In genomic region chrX:23993012-23993633, GRCh38 we compare ENCODE assay signal across 26 cellular contexts. TPM values are rescaled to one million over a fixed set of nuclear protein-coding genes. Genes with fewer than 3 reads are reported as not detected.
DNase-seq lines count a peak whose midpoint lies in the region; ATAC-seq, FAIRE-seq and TF ChIP-seq lines count a peak whose summit lies in the region.
"Had no signal": no experiment of that assay in that cellular context is flagged by ENCODE, and none has a peak within 500 bp of the region (broad histone marks: within the 10 kb centered on the region; RNA-seq: fewer than 3 reads in every experiment).

No MANE protein-coding gene starts in this region.

- no peak overlapping the region for H2BK15ac ChIP-seq in IMR-90 (ENCODE audit: low read depth, low read length)

- no peak for TF ChIP-seq POLR2A in IMR-90 (IDR thresholded peaks at IDR 0.05; ENCODE audit: low read depth, low read length)

- H3K4me2 ChIP-seq in IMR-90 (ENCODE audit: low read depth, low read length): no peak overlapping the region
- H3K4me2 ChIP-seq: PC-9 had no signal

- no peaks in the 10 kb centered on the region for H3K9me3 Mint-ChIP-seq in activated CD8-positive, alpha-beta T cell treated with anti-CD3 and anti-CD28 coated beads for 36 hours
- no peaks in the 10 kb centered on the region for H3K9me3 Mint-ChIP-seq in activated CD8-positive, alpha-beta T cell treated with anti-CD3 and anti-CD28 coated beads, Interleukin-2, amount 10 ng/mL, durations not matched to agents 7 days and 5 days (ENCODE audit: insufficient read depth)
- H3K9me3 Mint-ChIP-seq in mesothelial cell of epicardium: no peaks in the 10 kb centered on the region
- H3K9me3 Mint-ChIP-seq: activated naive CD8-positive, alpha-beta T cell treated with anti-CD3 and anti-CD28 coated beads, Interleukin-2, amount 10 ng/mL, durations not matched to agents 7 days and 5 days; nephron progenitor cell had no signal

- peaks cover 0 to 3% of the 10 kb centered on the region in 2 experiments; a peak in 1 of 4 replicates for H3K79me1 ChIP-seq in IMR-90 (ENCODE audit: low read depth in 1 of 2, low read length in 2 of 2)

- no CpG with 5 or more reads among the region's 3 CpGs for WGBS in IMR-90 (ENCODE audit: extremely low coverage in 2 of 2, insufficient read length in 1 of 2), 2 experiments

- H4K91ac ChIP-seq in IMR-90 (ENCODE audit: insufficient read depth, low read depth, low read length): no peak overlapping the region

- H3K4me3 ChIP-seq in IMR-90 (ENCODE audit: insufficient read depth, low read depth, low read length): no peak overlapping the region
- H3K4me3 ChIP-seq in bronchial epithelial cell (ENCODE audit: low read depth, low read length): no peak overlapping the region
- H3K4me3 ChIP-seq: breast epithelium, PC-9, sigmoid colon, thoracic aorta, vagina had no signal

- no peak overlapping the region for H3K4me3 Mint-ChIP-seq in activated CD8-positive, alpha-beta T cell treated with anti-CD3 and anti-CD28 coated beads for 36 hours
- no peak overlapping the region for H3K4me3 Mint-ChIP-seq in activated CD8-positive, alpha-beta T cell treated with anti-CD3 and anti-CD28 coated beads, Interleukin-2, amount 10 ng/mL, durations not matched to agents 7 days and 5 days
- no peak overlapping the region for H3K4me3 Mint-ChIP-seq in mesothelial cell of epicardium
- H3K4me3 Mint-ChIP-seq: activated naive CD8-positive, alpha-beta T cell treated with anti-CD3 and anti-CD28 coated beads, Interleukin-2, amount 10 ng/mL, durations not matched to agents 7 days and 5 days; nephron progenitor cell had no signal

- in situ Hi-C loops in IMR-90 (cut with MboI; ENCODE audit: low sequenced_read_pairs): no loop called here

- H3K36me3 ChIP-seq in IMR-90 (ENCODE audit: control insufficient read depth, insufficient read depth, low read length) (peaks cover 7% of the 10 kb centered on the region), bronchial epithelial cell (ENCODE audit: control insufficient read depth, insufficient read depth, low read length) (no peaks in the 10 kb centered on the region)
- H3K36me3 ChIP-seq: breast epithelium, thoracic aorta had no signal

- H3K9me1 ChIP-seq in IMR-90 (ENCODE audit: insufficient read depth, low read length): no peaks in the 10 kb centered on the region

- no peak overlapping the region for H2AFZ ChIP-seq in IMR-90 (replicated peaks; ENCODE audit: low read length, poor library complexity)
- H2AFZ ChIP-seq: PC-9 had no signal

- CTCF ChIA-PET in activated CD8-positive, alpha-beta T cell treated with anti-CD3 and anti-CD28 coated beads for 36 hours (lab: Charles Lee): interaction anchor here (0.8 to 1.5 kb wide), 5 partner anchors 13 to 211 kb away, joined by 3 to 4 read pairs (median 3); partner anchors contain the start of gene SAT1
- CTCF ChIA-PET in activated CD8-positive, alpha-beta T cell treated with anti-CD3 and anti-CD28 coated beads, Interleukin-2, amount 10 ng/mL, durations not matched to agents 7 days and 5 days (lab: Charles Lee): interaction anchor here (1.0 kb wide), 1 partner anchor 40 kb away, joined by 3 read pairs; no protein-coding TSS in a partner anchor
- CTCF ChIA-PET in IMR-90 (lab: Yijun Ruan, JAX) (no interaction called here), HEK293T (lab: Yijun Ruan, JAX) (interaction anchor here (0.5 kb wide), 1 partner anchor 41 kb away, joined by 3 read pairs; no protein-coding TSS in a partner anchor)

- no peak overlapping the region for H3K4ac ChIP-seq in IMR-90 (ENCODE audit: low read depth, low read length)

- peak overlapping the region; percentile 78 for H3K27ac Mint-ChIP-seq in activated CD8-positive, alpha-beta T cell treated with anti-CD3 and anti-CD28 coated beads for 36 hours
- no peak overlapping the region for H3K27ac Mint-ChIP-seq in activated CD8-positive, alpha-beta T cell treated with anti-CD3 and anti-CD28 coated beads, Interleukin-2, amount 10 ng/mL, durations not matched to agents 7 days and 5 days
- H3K27ac Mint-ChIP-seq in mesothelial cell of epicardium: peak overlapping the region; percentile 72
- H3K27ac Mint-ChIP-seq: activated naive CD8-positive, alpha-beta T cell treated with anti-CD3 and anti-CD28 coated beads, Interleukin-2, amount 10 ng/mL, durations not matched to agents 7 days and 5 days had no signal

- FAIRE-seq in bronchial epithelial cell (lab: Jason Lieb, UNC) (no peak), frontal cortex (lab: Jason Lieb, UNC) (no peak)
- FAIRE-seq: islet of Langerhans had no signal

- peak; percentile 61 for ATAC-seq in activated CD8-positive, alpha-beta T cell treated with anti-CD3 and anti-CD28 coated beads for 36 hours
- ATAC-seq in activated CD8-positive, alpha-beta T cell treated with anti-CD3 and anti-CD28 coated beads, Interleukin-2, amount 10 ng/mL, durations not matched to agents 7 days and 5 days: no peak
- ATAC-seq in IMR-90 (ENCODE audit: low read depth): no peak

- H4K5ac ChIP-seq in IMR-90 (ENCODE audit: low read depth, low read length): no peak overlapping the region

- no peak for TF ChIP-seq CTCF in activated CD8-positive, alpha-beta T cell treated with anti-CD3 and anti-CD28 coated beads for 36 hours (IDR thresholded peaks at IDR 0.05)
- TF ChIP-seq CTCF in IMR-90 (conservative IDR thresholded peaks at IDR 0.05; ENCODE audit: low read depth, low read length) (no peak), bronchial epithelial cell (IDR thresholded peaks at IDR 0.05; ENCODE audit: insufficient read depth, low read length, severe bottlenecking) (no peak), mesothelial cell of epicardium (IDR thresholded peaks at IDR 0.05; ENCODE audit: unreplicated experiment) (no peak)

- no peak overlapping the region for H2AK9ac ChIP-seq in IMR-90 (replicated peaks; ENCODE audit: low read depth, low read length, poor library complexity)

- H3K27me3 ChIP-seq in IMR-90 (ENCODE audit: control insufficient read depth, insufficient read depth, low read length) (no peaks in the 10 kb centered on the region; the same call in 1 of the 2 replicates), bronchial epithelial cell (ENCODE audit: control insufficient read depth, insufficient read depth, low read length) (no peaks in the 10 kb centered on the region)
- H3K27me3 ChIP-seq: sigmoid colon, vagina had no signal

- no peak overlapping the region for H3K23ac ChIP-seq in IMR-90 (ENCODE audit: low read depth, low read length)

- H4K20me1 ChIP-seq in IMR-90 (ENCODE audit: insufficient read depth, low read length): no peaks in the 10 kb centered on the region

- no peak overlapping the region for H2AK5ac ChIP-seq in IMR-90 (ENCODE audit: low read depth, low read length)

- H2BK120ac ChIP-seq in IMR-90 (ENCODE audit: low read depth, low read length): no peak overlapping the region

- TF ChIP-seq RAD21 in IMR-90 (IDR thresholded peaks at IDR 0.05; ENCODE audit: low read length): no peak

- no peak overlapping the region for H2BK20ac ChIP-seq in IMR-90 (ENCODE audit: low read depth, low read length)

- peaks cover 22% of the 10 kb centered on the region for H3K4me1 Mint-ChIP-seq in activated CD8-positive, alpha-beta T cell treated with anti-CD3 and anti-CD28 coated beads for 36 hours (ENCODE audit: low read depth)
- H3K4me1 Mint-ChIP-seq in activated CD8-positive, alpha-beta T cell treated with anti-CD3 and anti-CD28 coated beads, Interleukin-2, amount 10 ng/mL, durations not matched to agents 7 days and 5 days (ENCODE audit: low read depth): peaks cover 18% of the 10 kb centered on the region
- peaks cover 10% of the 10 kb centered on the region for H3K4me1 Mint-ChIP-seq in mesothelial cell of epicardium
- H3K4me1 Mint-ChIP-seq: nephron progenitor cell had no signal

- no TSS peak for BruUV-seq in IMR-90 (replicated peaks; lab: Mats Ljungman, UMichigan)

- H4K8ac ChIP-seq in IMR-90 (ENCODE audit: low read depth in 2 of 2, low read length in 2 of 2): no peak overlapping the region

- no peaks in the 10 kb centered on the region for H3K9me3 ChIP-seq in IMR-90 (ENCODE audit: control insufficient read depth, insufficient read depth, low read length)
- H3K9me3 ChIP-seq: breast epithelium, sigmoid colon, thoracic aorta, vagina had no signal

- no peaks in the 10 kb centered on the region for H3K27me3 Mint-ChIP-seq in activated CD8-positive, alpha-beta T cell treated with anti-CD3 and anti-CD28 coated beads for 36 hours
- H3K27me3 Mint-ChIP-seq in activated CD8-positive, alpha-beta T cell treated with anti-CD3 and anti-CD28 coated beads, Interleukin-2, amount 10 ng/mL, durations not matched to agents 7 days and 5 days (ENCODE audit: low read depth): no peaks in the 10 kb centered on the region
- H3K27me3 Mint-ChIP-seq in mesothelial cell of epicardium (ENCODE audit: low read depth): no peaks in the 10 kb centered on the region
- H3K27me3 Mint-ChIP-seq: activated naive CD8-positive, alpha-beta T cell treated with anti-CD3 and anti-CD28 coated beads, Interleukin-2, amount 10 ng/mL, durations not matched to agents 7 days and 5 days had no signal

- H3K4me1 ChIP-seq in IMR-90 (ENCODE audit: control insufficient read depth, insufficient read depth, low read length): no peaks in the 10 kb centered on the region; the same call in 1 of the 2 replicates
- H3K4me1 ChIP-seq: breast epithelium, sigmoid colon, vagina had no signal

- no peak overlapping the region for H3K9ac ChIP-seq in IMR-90 (ENCODE audit: low read depth, low read length)

- peaks cover 32% of the 10 kb centered on the region for H3K36me3 Mint-ChIP-seq in activated CD8-positive, alpha-beta T cell treated with anti-CD3 and anti-CD28 coated beads for 36 hours (ENCODE audit: low read depth)
- peaks cover 42% of the 10 kb centered on the region for H3K36me3 Mint-ChIP-seq in activated CD8-positive, alpha-beta T cell treated with anti-CD3 and anti-CD28 coated beads, Interleukin-2, amount 10 ng/mL, durations not matched to agents 7 days and 5 days (ENCODE audit: low read depth)
- peaks cover 29% of the 10 kb centered on the region for H3K36me3 Mint-ChIP-seq in mesothelial cell of epicardium

- dilution Hi-C loops in IMR-90 (cut with HindIII; ENCODE audit: low sequenced_read_pairs, unreplicated experiment): no loop called here

- intact Hi-C loops in activated CD8-positive, alpha-beta T cell treated with anti-CD3 and anti-CD28 coated beads for 36 hours (cut with micrococcal nuclease): no loop called here
- intact Hi-C loops in IMR-90 (cut with micrococcal nuclease): no loop called here

- H3K14ac ChIP-seq in IMR-90 (replicated peaks; ENCODE audit: low read depth, low read length): no peak overlapping the region

- POLR2A ChIA-PET in activated CD8-positive, alpha-beta T cell treated with anti-CD3 and anti-CD28 coated beads for 36 hours (lab: Charles Lee): no interaction called here
- POLR2A ChIA-PET in activated CD8-positive, alpha-beta T cell treated with anti-CD3 and anti-CD28 coated beads, Interleukin-2, amount 10 ng/mL, durations not matched to agents 7 days and 5 days (lab: Charles Lee): no interaction called here
- POLR2A ChIA-PET in IMR-90 (lab: Charles Lee; ENCODE audit: unreplicated experiment): no interaction called here
- POLR2A ChIA-PET in HEK293T (lab: Yijun Ruan, JAX): interaction anchor here (1.0 to 1.5 kb wide), 3 partner anchors 10 to 210 kb away, joined by 3 read pairs; partner anchors contain the start of gene SAT1

- no peak overlapping the region for H2BK5ac ChIP-seq in IMR-90 (ENCODE audit: low read depth, low read length, poor library complexity, severe bottlenecking)

- no peak overlapping the region for H3K27ac ChIP-seq in IMR-90 (ENCODE audit: insufficient read depth, low read length)
- H3K27ac ChIP-seq: breast epithelium, HL-60, PC-9, sigmoid colon, thoracic aorta, vagina had no signal

- no peak overlapping the region for H3K18ac ChIP-seq in IMR-90 (ENCODE audit: low read depth, low read length)

- no peak overlapping the region for H3K56ac ChIP-seq in IMR-90 (ENCODE audit: extremely low read depth, insufficient read depth, low read length)

- DNase-seq in activated CD8-positive, alpha-beta T cell treated with anti-CD3 and anti-CD28 coated beads for 36 hours: peak; percentile 9
- DNase-seq in activated CD8-positive, alpha-beta T cell treated with anti-CD3 and anti-CD28 coated beads, Interleukin-2, amount 10 ng/mL, durations not matched to agents 7 days and 5 days: no peak
- peak; percentile 39 for DNase-seq in IMR-90
- DNase-seq in bronchial epithelial cell (ENCODE audit: low read depth): peak; percentile 53
- no peak for DNase-seq in mesothelial cell of epicardium (ENCODE audit: low spot score in 2 of 2, unreplicated experiment in 2 of 2)
- no peak for DNase-seq in frontal cortex (ENCODE audit: low spot score in 2 of 2)
- no peak for DNase-seq in HEK293T (ENCODE audit: extremely low spot score)
- DNase-seq in T1000 (lab: John Stamatoyannopoulos, UW): no peak
- DNase-seq: activated naive CD8-positive, alpha-beta T cell treated with anti-CD3 and anti-CD28 coated beads, Interleukin-2, amount 10 ng/mL, durations not matched to agents 7 days and 5 days; C1 segment of cervical spinal cord; DND-41; GOT3; hypothalamus; NCI-H1105; NCI-H2081; nephron progenitor cell; PC-9; SHP77 treated with DMSO at 0.1 percent for 48 hours; sigmoid colon; stimulated activated CD4-positive, alpha-beta T cell treated with anti-CD3 and anti-CD28 coated beads, Interleukin-15, amount 100 ng/mL, for 24 hours; T-helper 1 cell had no signal

RNA-seq across cellular contexts. Expression of gene KLHL15, which starts 33.9 kb away (rescaled TPM):
- total RNA-seq in activated CD8-positive, alpha-beta T cell treated with anti-CD3 and anti-CD28 coated beads for 36 hours: 10 to 100 TPM; 13.1 to 14.0 TPM
- total RNA-seq in activated CD8-positive, alpha-beta T cell treated with anti-CD3 and anti-CD28 coated beads, Interleukin-2, amount 10 ng/mL, durations not matched to agents 7 days and 5 days: 10 to 100 TPM; 10.1 to 11.1 TPM
- 7.5 and 11.1 TPM in 2 replicates for total RNA-seq in IMR-90 (2012; rRNA removed)
- 2.0 and 2.4 TPM in 2 replicates for polyA plus RNA-seq in IMR-90 (2012; rRNA removed)
- polyA plus RNA-seq in IMR-90 (2012; cell fraction: cytosol; rRNA removed): 0.44 and 0.73 TPM in 2 replicates
- polyA plus RNA-seq in IMR-90 (2012; cell fraction: nucleus; rRNA removed; ENCODE audit: low replicate concordance): 0.47 and 6.5 TPM in 2 replicates
- total RNA-seq in bronchial epithelial cell: 4.0 and 6.1 TPM in 2 replicates
- 21.9 to 23.8 TPM (median 22.2 TPM) in 3 replicates for total RNA-seq in mesothelial cell of epicardium
- 36.3 TPM for total RNA-seq in frontal cortex

Comparison
In these comparisons a context has a peak if more than half of its experiments do, and no peak if none do; other contexts are left out.
1. DNase-seq: peak in activated CD8-positive, alpha-beta T cell treated with anti-CD3 and anti-CD28 coated beads for 36 hours (single experiment), IMR-90 (single experiment) and bronchial epithelial cell (single experiment); none in activated CD8-positive, alpha-beta T cell treated with anti-CD3 and anti-CD28 coated beads, Interleukin-2, amount 10 ng/mL, durations not matched to agents 7 days and 5 days (single experiment), mesothelial cell of epicardium (0 of 2), frontal cortex (0 of 2), HEK293T (single experiment) and T1000 (single experiment).